ENCODE assay signal across 1 cellular context in the genomic region with DNA sequence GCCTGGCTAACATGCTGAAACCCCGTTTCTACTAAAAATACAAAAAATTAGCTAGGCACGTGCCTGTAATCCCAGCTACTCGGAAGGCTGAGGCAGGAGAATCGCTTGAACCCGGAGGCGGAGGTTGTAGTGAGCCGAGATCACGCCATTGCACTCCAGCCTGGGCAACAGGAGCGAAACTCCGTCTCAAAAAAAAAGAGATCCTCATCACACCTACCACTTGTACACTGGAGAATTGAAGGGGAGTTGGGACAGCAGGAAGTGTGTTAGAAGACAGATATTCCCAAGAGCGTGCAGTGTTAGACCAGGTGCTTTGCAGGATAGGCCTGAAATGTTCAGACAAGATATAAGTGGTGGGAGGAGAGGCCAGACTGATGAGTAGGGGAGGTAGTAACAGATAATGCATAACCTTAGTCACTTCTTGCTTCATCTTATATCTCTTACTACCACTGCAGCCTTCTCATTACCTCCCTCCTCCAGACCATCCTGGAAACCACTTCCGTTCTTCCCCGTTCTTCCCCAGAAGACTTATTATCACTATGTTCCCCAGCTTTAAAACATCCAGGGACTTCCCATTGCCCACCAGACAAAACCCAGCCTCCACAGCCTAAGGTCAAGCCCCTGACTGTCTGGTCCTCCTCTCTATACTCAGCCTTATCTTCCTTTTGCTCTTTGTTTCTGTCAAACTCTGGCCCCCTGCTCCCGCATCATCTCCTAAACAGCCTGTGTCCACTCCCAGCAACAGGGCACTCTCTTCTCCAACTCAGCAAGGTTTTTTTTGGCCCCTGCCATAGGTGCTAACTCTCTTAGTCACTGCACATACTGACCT.
TF ChIP-seq lines count a peak whose summit lies in the region.

No MANE protein-coding gene starts in this region.

TF ChIP-seq in K562, 482 proteins besides CTCF, POLR2A, EP300 and RAD21 (continued from another document and continues in another):
- TF ChIP-seq, protein P1, sequence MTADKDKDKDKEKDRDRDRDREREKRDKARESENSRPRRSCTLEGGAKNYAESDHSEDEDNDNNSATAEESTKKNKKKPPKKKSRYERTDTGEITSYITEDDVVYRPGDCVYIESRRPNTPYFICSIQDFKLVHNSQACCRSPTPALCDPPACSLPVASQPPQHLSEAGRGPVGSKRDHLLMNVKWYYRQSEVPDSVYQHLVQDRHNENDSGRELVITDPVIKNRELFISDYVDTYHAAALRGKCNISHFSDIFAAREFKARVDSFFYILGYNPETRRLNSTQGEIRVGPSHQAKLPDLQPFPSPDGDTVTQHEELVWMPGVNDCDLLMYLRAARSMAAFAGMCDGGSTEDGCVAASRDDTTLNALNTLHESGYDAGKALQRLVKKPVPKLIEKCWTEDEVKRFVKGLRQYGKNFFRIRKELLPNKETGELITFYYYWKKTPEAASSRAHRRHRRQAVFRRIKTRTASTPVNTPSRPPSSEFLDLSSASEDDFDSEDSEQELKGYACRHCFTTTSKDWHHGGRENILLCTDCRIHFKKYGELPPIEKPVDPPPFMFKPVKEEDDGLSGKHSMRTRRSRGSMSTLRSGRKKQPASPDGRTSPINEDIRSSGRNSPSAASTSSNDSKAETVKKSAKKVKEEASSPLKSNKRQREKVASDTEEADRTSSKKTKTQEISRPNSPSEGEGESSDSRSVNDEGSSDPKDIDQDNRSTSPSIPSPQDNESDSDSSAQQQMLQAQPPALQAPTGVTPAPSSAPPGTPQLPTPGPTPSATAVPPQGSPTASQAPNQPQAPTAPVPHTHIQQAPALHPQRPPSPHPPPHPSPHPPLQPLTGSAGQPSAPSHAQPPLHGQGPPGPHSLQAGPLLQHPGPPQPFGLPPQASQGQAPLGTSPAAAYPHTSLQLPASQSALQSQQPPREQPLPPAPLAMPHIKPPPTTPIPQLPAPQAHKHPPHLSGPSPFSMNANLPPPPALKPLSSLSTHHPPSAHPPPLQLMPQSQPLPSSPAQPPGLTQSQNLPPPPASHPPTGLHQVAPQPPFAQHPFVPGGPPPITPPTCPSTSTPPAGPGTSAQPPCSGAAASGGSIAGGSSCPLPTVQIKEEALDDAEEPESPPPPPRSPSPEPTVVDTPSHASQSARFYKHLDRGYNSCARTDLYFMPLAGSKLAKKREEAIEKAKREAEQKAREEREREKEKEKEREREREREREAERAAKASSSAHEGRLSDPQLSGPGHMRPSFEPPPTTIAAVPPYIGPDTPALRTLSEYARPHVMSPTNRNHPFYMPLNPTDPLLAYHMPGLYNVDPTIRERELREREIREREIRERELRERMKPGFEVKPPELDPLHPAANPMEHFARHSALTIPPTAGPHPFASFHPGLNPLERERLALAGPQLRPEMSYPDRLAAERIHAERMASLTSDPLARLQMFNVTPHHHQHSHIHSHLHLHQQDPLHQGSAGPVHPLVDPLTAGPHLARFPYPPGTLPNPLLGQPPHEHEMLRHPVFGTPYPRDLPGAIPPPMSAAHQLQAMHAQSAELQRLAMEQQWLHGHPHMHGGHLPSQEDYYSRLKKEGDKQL (CRISPR knock-in tag; IDR thresholded peaks at IDR 0.05; ENCODE audit: borderline replicate concordance), result peak; percentile 96
- TF ChIP-seq EP400 (IDR thresholded peaks at IDR 0.05), result peak; percentile 88
- TF ChIP-seq SMARCB1 (IDR thresholded peaks at IDR 0.05; ENCODE audit: insufficient read length, low read depth), result peak; percentile 100
- TF ChIP-seq NFIC (IDR thresholded peaks at IDR 0.05), result peak; percentile 99
- peak; percentile 88; the same call in 1 of the 2 replicates for TF ChIP-seq ESRRA (IDR thresholded peaks at IDR 0.05; ENCODE audit: borderline replicate concordance, low read depth)
- TF ChIP-seq PTBP1 (IDR thresholded peaks at IDR 0.05; ENCODE audit: low read depth, low read length), result peak; percentile 88
- TF ChIP-seq, protein P2, sequence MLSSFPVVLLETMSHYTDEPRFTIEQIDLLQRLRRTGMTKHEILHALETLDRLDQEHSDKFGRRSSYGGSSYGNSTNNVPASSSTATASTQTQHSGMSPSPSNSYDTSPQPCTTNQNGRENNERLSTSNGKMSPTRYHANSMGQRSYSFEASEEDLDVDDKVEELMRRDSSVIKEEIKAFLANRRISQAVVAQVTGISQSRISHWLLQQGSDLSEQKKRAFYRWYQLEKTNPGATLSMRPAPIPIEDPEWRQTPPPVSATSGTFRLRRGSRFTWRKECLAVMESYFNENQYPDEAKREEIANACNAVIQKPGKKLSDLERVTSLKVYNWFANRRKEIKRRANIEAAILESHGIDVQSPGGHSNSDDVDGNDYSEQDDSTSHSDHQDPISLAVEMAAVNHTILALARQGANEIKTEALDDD (IDR thresholded peaks at IDR 0.05), result peak; percentile 97
- peak; percentile 99 for TF ChIP-seq ZNF589 (CRISPR knock-in tag; IDR thresholded peaks at IDR 0.05; ENCODE audit: low read depth)
- no peak for TF ChIP-seq MCM2 (IDR thresholded peaks at IDR 0.05; ENCODE audit: low read depth)
- TF ChIP-seq IFI16 (CRISPR knock-in tag; IDR thresholded peaks at IDR 0.05), result no peak
- TF ChIP-seq BCL6 (CRISPR knock-in tag; IDR thresholded peaks at IDR 0.05), result peak; percentile 1; the same call in 1 of the 2 replicates
- TF ChIP-seq SOX6 (IDR thresholded peaks at IDR 0.05), result peak; percentile 99
- peak; percentile 84 for TF ChIP-seq JUN (IDR thresholded peaks at IDR 0.05; ENCODE audit: borderline replicate concordance, low read depth, low read length)
- TF ChIP-seq JUN (CRISPR knock-in tag; IDR thresholded peaks at IDR 0.05; ENCODE audit: borderline replicate concordance), result no peak
- TF ChIP-seq KLF16 (IDR thresholded peaks at IDR 0.05), result peak; percentile 100
- no peak; the same call in 1 of the 2 replicates for TF ChIP-seq ZFX (CRISPR knock-in tag; IDR thresholded peaks at IDR 0.05)
- TF ChIP-seq BHLHE40 (IDR thresholded peaks at IDR 0.05; ENCODE audit: low read length), result peak; percentile 98
- peak; percentile 74 for TF ChIP-seq SMARCA5 (IDR thresholded peaks at IDR 0.05)
- TF ChIP-seq RREB1 (CRISPR knock-in tag; IDR thresholded peaks at IDR 0.05), result peak; percentile 57; the same call in 1 of the 2 replicates
- no peak for TF ChIP-seq PBX2 (CRISPR knock-in tag; IDR thresholded peaks at IDR 0.05; ENCODE audit: low read depth)
- peak; percentile 75 for TF ChIP-seq PBX2 (tag; conservative IDR thresholded peaks at IDR 0.05; ENCODE audit: low read depth)
- no peak for TF ChIP-seq ELF2 (CRISPR knock-in tag; IDR thresholded peaks at IDR 0.05)
- peak; percentile 92; the same call in 1 of the 2 replicates for TF ChIP-seq KAT7 (CRISPR knock-in tag; IDR thresholded peaks at IDR 0.05; ENCODE audit: borderline replicate concordance)
- TF ChIP-seq, protein P3, sequence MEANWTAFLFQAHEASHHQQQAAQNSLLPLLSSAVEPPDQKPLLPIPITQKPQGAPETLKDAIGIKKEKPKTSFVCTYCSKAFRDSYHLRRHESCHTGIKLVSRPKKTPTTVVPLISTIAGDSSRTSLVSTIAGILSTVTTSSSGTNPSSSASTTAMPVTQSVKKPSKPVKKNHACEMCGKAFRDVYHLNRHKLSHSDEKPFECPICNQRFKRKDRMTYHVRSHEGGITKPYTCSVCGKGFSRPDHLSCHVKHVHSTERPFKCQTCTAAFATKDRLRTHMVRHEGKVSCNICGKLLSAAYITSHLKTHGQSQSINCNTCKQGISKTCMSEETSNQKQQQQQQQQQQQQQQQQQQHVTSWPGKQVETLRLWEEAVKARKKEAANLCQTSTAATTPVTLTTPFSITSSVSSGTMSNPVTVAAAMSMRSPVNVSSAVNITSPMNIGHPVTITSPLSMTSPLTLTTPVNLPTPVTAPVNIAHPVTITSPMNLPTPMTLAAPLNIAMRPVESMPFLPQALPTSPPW (CRISPR knock-in tag; IDR thresholded peaks at IDR 0.05), result peak; percentile 84
- TF ChIP-seq CBX2 (IDR thresholded peaks at IDR 0.05; ENCODE audit: insufficient read depth, low read length, poor library complexity, severe bottlenecking), result no peak
- TF ChIP-seq SETDB1 (IDR thresholded peaks at IDR 0.05; ENCODE audit: low read length), result peak; percentile 33
- peak; percentile 84 for TF ChIP-seq SMAD1 (IDR thresholded peaks at IDR 0.05; ENCODE audit: low read depth, low read length, partially characterized antibody)
- peak; percentile 95 for TF ChIP-seq MYNN (IDR thresholded peaks at IDR 0.05)
- TF ChIP-seq MYNN (CRISPR knock-in tag; IDR thresholded peaks at IDR 0.05), result no peak
- TF ChIP-seq KLF6 (CRISPR knock-in tag; IDR thresholded peaks at IDR 0.05; ENCODE audit: borderline replicate concordance), result peak; percentile 35; the same call in 1 of the 2 replicates
- peak; percentile 100 for TF ChIP-seq MECOM (CRISPR knock-in tag; IDR thresholded peaks at IDR 0.05)
- TF ChIP-seq, protein P4, sequence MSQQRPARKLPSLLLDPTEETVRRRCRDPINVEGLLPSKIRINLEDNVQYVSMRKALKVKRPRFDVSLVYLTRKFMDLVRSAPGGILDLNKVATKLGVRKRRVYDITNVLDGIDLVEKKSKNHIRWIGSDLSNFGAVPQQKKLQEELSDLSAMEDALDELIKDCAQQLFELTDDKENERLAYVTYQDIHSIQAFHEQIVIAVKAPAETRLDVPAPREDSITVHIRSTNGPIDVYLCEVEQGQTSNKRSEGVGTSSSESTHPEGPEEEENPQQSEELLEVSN (IDR thresholded peaks at IDR 0.05; ENCODE audit: borderline replicate concordance in 1 of 2, extremely low read depth in 1 of 2, insufficient read depth in 1 of 2, insufficient read length in 1 of 2, low read depth in 1 of 2, low read length in 1 of 2, poor library complexity in 1 of 2, severe bottlenecking in 1 of 2), result peak; percentile 11 to 42
- TF ChIP-seq ZBTB12 (CRISPR knock-in tag; IDR thresholded peaks at IDR 0.05), result peak; percentile 11; the same call in 1 of the 2 replicates
- no peak for TF ChIP-seq GTF2A2 (tag; IDR thresholded peaks at IDR 0.05)
- TF ChIP-seq RBBP5 (IDR thresholded peaks at IDR 0.05; ENCODE audit: borderline replicate concordance, insufficient read depth, low read length, poor library complexity, severe bottlenecking), result peak; percentile 79
- peak; percentile 74; the same call in 1 of the 2 replicates for TF ChIP-seq KLF1 (tag; IDR thresholded peaks at IDR 0.05)
- TF ChIP-seq, protein P5, sequence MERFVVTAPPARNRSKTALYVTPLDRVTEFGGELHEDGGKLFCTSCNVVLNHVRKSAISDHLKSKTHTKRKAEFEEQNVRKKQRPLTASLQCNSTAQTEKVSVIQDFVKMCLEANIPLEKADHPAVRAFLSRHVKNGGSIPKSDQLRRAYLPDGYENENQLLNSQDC (CRISPR knock-in tag; IDR thresholded peaks at IDR 0.05), result 0 out of 2 replicates have a peak, but pooled peaks have one; percentile 15
